ENCODE assay signal across 6 cellular contexts in genomic region chr1:1013922-1014617, GRCh38. TPM values are rescaled to one million over a fixed set of nuclear protein-coding genes. Genes with fewer than 3 reads are reported as not detected.
DNase-seq lines count a peak whose midpoint lies in the region; ATAC-seq lines count a peak whose summit lies in the region.

No MANE protein-coding gene starts in this region.

- H3K27ac ChIP-seq in CD4-positive, CD25-positive, alpha-beta regulatory T cell (ENCODE audit: insufficient read depth, low read length, poor library complexity, severe bottlenecking), result peak overlapping the region; percentile 90
- H3K27ac ChIP-seq in effector memory CD4-positive, alpha-beta T cell (ENCODE audit: insufficient read depth, low read length, poor library complexity, severe bottlenecking), result peak overlapping the region; percentile 80

- no peaks in the 10 kb centered on the region for H3K36me3 Mint-ChIP-seq in CD4-positive, CD25-positive, alpha-beta regulatory T cell

- peaks cover 28% of the 10 kb centered on the region for H3K4me1 ChIP-seq in CD4-positive, CD25-positive, alpha-beta regulatory T cell (ENCODE audit: control insufficient read depth, insufficient read depth, low read length, poor library complexity, severe bottlenecking)
- H3K4me1 ChIP-seq in effector memory CD4-positive, alpha-beta T cell (ENCODE audit: control insufficient read depth, insufficient read depth, low read length, poor library complexity, severe bottlenecking), result peaks cover 19% of the 10 kb centered on the region

- DNase-seq in CD4-positive, CD25-positive, alpha-beta regulatory T cell, result peak in 1 of 3 donors; percentile 68
- DNase-seq in NCI-H774 (lab: John Stamatoyannopoulos, UW) (peak; percentile 2), skeletal muscle cell (ENCODE audit: low read depth) (no peak)
- DNase-seq in effector memory CD4-positive, alpha-beta T cell, result no peak

- H3K9me3 ChIP-seq in CD4-positive, CD25-positive, alpha-beta regulatory T cell (ENCODE audit: control insufficient read depth in 2 of 2, low read length in 2 of 2), result peaks cover 0 to 2% of the 10 kb centered on the region in 2 experiments
- no peaks in the 10 kb centered on the region for H3K9me3 ChIP-seq in effector memory CD4-positive, alpha-beta T cell (ENCODE audit: control insufficient read depth, low read length)

- H3K27me3 ChIP-seq in CD4-positive, CD25-positive, alpha-beta regulatory T cell (ENCODE audit: control insufficient read depth, insufficient read depth, low read length), result no peaks in the 10 kb centered on the region
- H3K27me3 ChIP-seq in effector memory CD4-positive, alpha-beta T cell (replicated peaks; ENCODE audit: control insufficient read depth, insufficient read depth, low read length, poor library complexity, severe bottlenecking), result no peaks in the 10 kb centered on the region

- peak overlapping the region; percentile 92 to 96 (median 93) for H3K4me3 Mint-ChIP-seq in CD4-positive, CD25-positive, alpha-beta regulatory T cell

- peaks cover 13% of the 10 kb centered on the region for H3K27me3 Mint-ChIP-seq in CD4-positive, CD25-positive, alpha-beta regulatory T cell

- H3K36me3 ChIP-seq in CD4-positive, CD25-positive, alpha-beta regulatory T cell (ENCODE audit: control insufficient read depth, insufficient read depth, low read length), result no peaks in the 10 kb centered on the region
- no peaks in the 10 kb centered on the region for H3K36me3 ChIP-seq in effector memory CD4-positive, alpha-beta T cell (ENCODE audit: control insufficient read depth, insufficient read depth, low read length)

- peak overlapping the region; percentile 98 for H3K4me3 ChIP-seq in CD4-positive, CD25-positive, alpha-beta regulatory T cell (ENCODE audit: low read depth, low read length)
- peak overlapping the region; percentile 86 for H3K4me3 ChIP-seq in effector memory CD4-positive, alpha-beta T cell (ENCODE audit: insufficient read depth, low read depth, low read length, poor library complexity, severe bottlenecking)
- H3K4me3 ChIP-seq in skeletal muscle cell (ENCODE audit: low read depth, low read length), result peak overlapping the region; percentile 69

- H3K27ac Mint-ChIP-seq in CD4-positive, CD25-positive, alpha-beta regulatory T cell, result peak overlapping the region; percentile 98 to 99 (median 98)

- peak; percentile 22 to 32 for ATAC-seq in CD4-positive, CD25-positive, alpha-beta regulatory T cell (ENCODE audit: low read depth in 2 of 2)
- ATAC-seq in GM21529 (IDR thresholded peaks at IDR 0.05; ENCODE audit: unreplicated experiment), result no peak
- no peak for ATAC-seq in HG03025 (IDR thresholded peaks at IDR 0.05; ENCODE audit: low FRiP score, unreplicated experiment)

- H3K9me3 Mint-ChIP-seq in CD4-positive, CD25-positive, alpha-beta regulatory T cell, result no peaks in the 10 kb centered on the region

- peaks cover 0 to 30% (median 13%) of the 10 kb centered on the region in 4 donors for H3K4me1 Mint-ChIP-seq in CD4-positive, CD25-positive, alpha-beta regulatory T cell

RNA-seq across cellular contexts. Expression of gene ISG15, which starts 0.8 kb away (rescaled TPM):
- total RNA-seq in CD4-positive, CD25-positive, alpha-beta regulatory T cell, result 76.7 TPM
- 100 to 1,000 TPM; 174 to 489 (median 295) TPM for polyA plus RNA-seq in CD4-positive, CD25-positive, alpha-beta regulatory T cell

RNA-seq across cellular contexts. Expression of gene AGRN, which starts 5.8 kb away (rescaled TPM):
- 4.2 TPM for total RNA-seq in CD4-positive, CD25-positive, alpha-beta regulatory T cell
- under 1 TPM in 3 of 4 donors, not detected in 1; 0.06 to 0.38 (median 0.21) TPM for polyA plus RNA-seq in CD4-positive, CD25-positive, alpha-beta regulatory T cell

RNA-seq across cellular contexts. Expression of gene HES4, which starts 14.2 kb away (rescaled TPM):
- 25.9 TPM for total RNA-seq in CD4-positive, CD25-positive, alpha-beta regulatory T cell
- 1 to 10 TPM in 2 of 4 donors, under 1 TPM in 1, not detected in 1; 0.21 to 1.3 (median 1.1) TPM for polyA plus RNA-seq in CD4-positive, CD25-positive, alpha-beta regulatory T cell

RNA-seq across cellular contexts. Expression of gene PERM1, which starts 32.2 kb away (rescaled TPM):
- total RNA-seq in CD4-positive, CD25-positive, alpha-beta regulatory T cell, result not detected
- polyA plus RNA-seq in CD4-positive, CD25-positive, alpha-beta regulatory T cell, result not detected

RNA-seq across cellular contexts. Expression of gene PLEKHN1, which starts 47.8 kb away (rescaled TPM):
- 2.5 TPM for total RNA-seq in CD4-positive, CD25-positive, alpha-beta regulatory T cell
- polyA plus RNA-seq in CD4-positive, CD25-positive, alpha-beta regulatory T cell, result under 1 TPM in 2 of 4 donors, not detected in 2; 0.39 to 0.61 TPM

Comparison
In these comparisons a context has a peak if more than half of its experiments do, and no peak if none do; other contexts are left out.
1. ATAC-seq: peak in CD4-positive, CD25-positive, alpha-beta regulatory T cell (2 of 2); none in GM21529 (single experiment) and HG03025 (single experiment).
2. Peak in every context shown above with its lines, with median percentiles within 50 percentile points of each other: H3K4me3 ChIP-seq.